ENCODE assay signal across 22 cellular contexts in genomic region chr6:141988327-141988726, GRCh38.
"Had no signal": no experiment of that assay in that cellular context is flagged by ENCODE, and none has a peak within 500 bp of the region (broad histone marks: within the 10 kb centered on the region; RNA-seq: fewer than 3 reads in every experiment).

No MANE protein-coding gene starts in this region.

- ATAC-seq: Right ventricle myocardium inferior had no signal

- H3K27ac ChIP-seq: HL-60, PC-9, Peyer's patch, SJCRH30 had no signal

- H3K4me1 ChIP-seq: Peyer's patch, SJCRH30 had no signal

- H3K9me3 ChIP-seq: MG63, Peyer's patch, SJCRH30 had no signal

- H3K36me3 ChIP-seq: MG63, Peyer's patch, SJCRH30 had no signal

- H3K4me3 ChIP-seq: MG63, PC-9, Peyer's patch, SJCRH30 had no signal

- H3K27me3 ChIP-seq: MG63, Peyer's patch, SJCRH30 had no signal

- H2AFZ ChIP-seq: PC-9 had no signal

- H3K4me2 ChIP-seq: PC-9 had no signal

- DNase-seq: KBM-7; MG63; NCI-H1092; NCI-H1105 treated with DMSO at 0.1 percent for 48 hours; NCI-H1417 treated with DMSO at 0.1 percent for 48 hours; NCI-H146; NCI-H1694 treated with DMSO at 0.1 percent for 48 hours; NCI-H2029; NCI-H2081 treated with DMSO at 0.1 percent for 48 hours; NCI-H2227 treated with DMSO at 0.1 percent for 48 hours; NCI-H524; NCI-H526 treated with DMSO at 0.1 percent for 48 hours; NCI-H748 treated with DMSO at 0.1 percent for 48 hours; NK-92 treated with Interleukin-12 subunit alpha and Interleukin-12 subunit beta, amount 100 ng/mL, for 24 hours; OCI-M1; PC-9; Peyer's patch; SHP77 treated with DMSO at 0.1 percent for 48 hours; SJCRH30; T-helper 1 cell had no signal
